Comparison of ENCODE assay signal across 1 cellular context in genomic region chr16:24255446-24256352, GRCh38.
TF ChIP-seq lines count a peak whose summit lies in the region.

TSS of gene CACNG3 (plus strand) at chr16:24256335. CDS start at chr16:24256755, 420 bp downstream.

TF ChIP-seq in K562, 482 proteins besides CTCF, POLR2A, EP300 and RAD21 (continued from another document):
- TF ChIP-seq, protein P1, sequence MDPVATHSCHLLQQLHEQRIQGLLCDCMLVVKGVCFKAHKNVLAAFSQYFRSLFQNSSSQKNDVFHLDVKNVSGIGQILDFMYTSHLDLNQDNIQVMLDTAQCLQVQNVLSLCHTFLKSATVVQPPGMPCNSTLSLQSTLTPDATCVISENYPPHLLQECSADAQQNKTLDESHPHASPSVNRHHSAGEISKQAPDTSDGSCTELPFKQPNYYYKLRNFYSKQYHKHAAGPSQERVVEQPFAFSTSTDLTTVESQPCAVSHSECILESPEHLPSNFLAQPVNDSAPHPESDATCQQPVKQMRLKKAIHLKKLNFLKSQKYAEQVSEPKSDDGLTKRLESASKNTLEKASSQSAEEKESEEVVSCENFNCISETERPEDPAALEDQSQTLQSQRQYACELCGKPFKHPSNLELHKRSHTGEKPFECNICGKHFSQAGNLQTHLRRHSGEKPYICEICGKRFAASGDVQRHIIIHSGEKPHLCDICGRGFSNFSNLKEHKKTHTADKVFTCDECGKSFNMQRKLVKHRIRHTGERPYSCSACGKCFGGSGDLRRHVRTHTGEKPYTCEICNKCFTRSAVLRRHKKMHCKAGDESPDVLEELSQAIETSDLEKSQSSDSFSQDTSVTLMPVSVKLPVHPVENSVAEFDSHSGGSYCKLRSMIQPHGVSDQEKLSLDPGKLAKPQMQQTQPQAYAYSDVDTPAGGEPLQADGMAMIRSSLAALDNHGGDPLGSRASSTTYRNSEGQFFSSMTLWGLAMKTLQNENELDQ (CRISPR knock-in tag; IDR thresholded peaks at IDR 0.05; ENCODE audit: borderline replicate concordance) = 0 out of 2 replicates have a peak, but pooled peaks have one; percentile 49
- no peak for TF ChIP-seq ZNF699 (CRISPR knock-in tag; IDR thresholded peaks at IDR 0.05; ENCODE audit: insufficient replicate concordance)
- TF ChIP-seq ZNF583 (CRISPR knock-in tag; IDR thresholded peaks at IDR 0.05) = peak; percentile 71; the same call in 1 of the 2 replicates
- peak; percentile 87 for TF ChIP-seq CXXC5 (CRISPR knock-in tag; IDR thresholded peaks at IDR 0.05)
- TF ChIP-seq ATF1 (CRISPR knock-in tag; IDR thresholded peaks at IDR 0.05) = no peak
- TF ChIP-seq ATF1 (tag; IDR thresholded peaks at IDR 0.05) = no peak
- TF ChIP-seq, protein P2, sequence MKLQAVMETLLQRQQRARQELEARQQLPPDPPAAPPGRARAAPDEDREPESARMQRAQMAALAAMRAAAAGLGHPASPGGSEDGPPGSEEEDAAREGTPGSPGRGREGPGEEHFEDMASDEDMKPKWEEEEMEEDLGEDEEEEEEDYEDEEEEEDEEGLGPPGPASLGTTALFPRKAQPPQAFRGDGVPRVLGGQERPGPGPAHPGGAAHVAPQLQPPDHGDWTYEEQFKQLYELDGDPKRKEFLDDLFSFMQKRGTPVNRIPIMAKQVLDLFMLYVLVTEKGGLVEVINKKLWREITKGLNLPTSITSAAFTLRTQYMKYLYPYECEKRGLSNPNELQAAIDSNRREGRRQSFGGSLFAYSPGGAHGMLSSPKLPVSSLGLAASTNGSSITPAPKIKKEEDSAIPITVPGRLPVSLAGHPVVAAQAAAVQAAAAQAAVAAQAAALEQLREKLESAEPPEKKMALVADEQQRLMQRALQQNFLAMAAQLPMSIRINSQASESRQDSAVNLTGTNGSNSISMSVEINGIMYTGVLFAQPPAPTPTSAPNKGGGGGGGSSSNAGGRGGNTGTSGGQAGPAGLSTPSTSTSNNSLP (IDR thresholded peaks at IDR 0.05; ENCODE audit: borderline replicate concordance, low read depth, low read length) = no peak
- TF ChIP-seq CHCHD3 (CRISPR knock-in tag; IDR thresholded peaks at IDR 0.05) = no peak
- no peak for TF ChIP-seq CLOCK (CRISPR knock-in tag; IDR thresholded peaks at IDR 0.05; ENCODE audit: borderline replicate concordance)
- TF ChIP-seq, protein P3, sequence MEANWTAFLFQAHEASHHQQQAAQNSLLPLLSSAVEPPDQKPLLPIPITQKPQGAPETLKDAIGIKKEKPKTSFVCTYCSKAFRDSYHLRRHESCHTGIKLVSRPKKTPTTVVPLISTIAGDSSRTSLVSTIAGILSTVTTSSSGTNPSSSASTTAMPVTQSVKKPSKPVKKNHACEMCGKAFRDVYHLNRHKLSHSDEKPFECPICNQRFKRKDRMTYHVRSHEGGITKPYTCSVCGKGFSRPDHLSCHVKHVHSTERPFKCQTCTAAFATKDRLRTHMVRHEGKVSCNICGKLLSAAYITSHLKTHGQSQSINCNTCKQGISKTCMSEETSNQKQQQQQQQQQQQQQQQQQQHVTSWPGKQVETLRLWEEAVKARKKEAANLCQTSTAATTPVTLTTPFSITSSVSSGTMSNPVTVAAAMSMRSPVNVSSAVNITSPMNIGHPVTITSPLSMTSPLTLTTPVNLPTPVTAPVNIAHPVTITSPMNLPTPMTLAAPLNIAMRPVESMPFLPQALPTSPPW (CRISPR knock-in tag; IDR thresholded peaks at IDR 0.05) = peak; percentile 63
- TF ChIP-seq HDGF (IDR thresholded peaks at IDR 0.05) = no peak
- peak; percentile 30; the same call in 1 of the 2 replicates for TF ChIP-seq EGR1 (conservative IDR thresholded peaks at IDR 0.05)
- TF ChIP-seq, protein P4, sequence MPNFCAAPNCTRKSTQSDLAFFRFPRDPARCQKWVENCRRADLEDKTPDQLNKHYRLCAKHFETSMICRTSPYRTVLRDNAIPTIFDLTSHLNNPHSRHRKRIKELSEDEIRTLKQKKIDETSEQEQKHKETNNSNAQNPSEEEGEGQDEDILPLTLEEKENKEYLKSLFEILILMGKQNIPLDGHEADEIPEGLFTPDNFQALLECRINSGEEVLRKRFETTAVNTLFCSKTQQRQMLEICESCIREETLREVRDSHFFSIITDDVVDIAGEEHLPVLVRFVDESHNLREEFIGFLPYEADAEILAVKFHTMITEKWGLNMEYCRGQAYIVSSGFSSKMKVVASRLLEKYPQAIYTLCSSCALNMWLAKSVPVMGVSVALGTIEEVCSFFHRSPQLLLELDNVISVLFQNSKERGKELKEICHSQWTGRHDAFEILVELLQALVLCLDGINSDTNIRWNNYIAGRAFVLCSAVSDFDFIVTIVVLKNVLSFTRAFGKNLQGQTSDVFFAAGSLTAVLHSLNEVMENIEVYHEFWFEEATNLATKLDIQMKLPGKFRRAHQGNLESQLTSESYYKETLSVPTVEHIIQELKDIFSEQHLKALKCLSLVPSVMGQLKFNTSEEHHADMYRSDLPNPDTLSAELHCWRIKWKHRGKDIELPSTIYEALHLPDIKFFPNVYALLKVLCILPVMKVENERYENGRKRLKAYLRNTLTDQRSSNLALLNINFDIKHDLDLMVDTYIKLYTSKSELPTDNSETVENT (CRISPR knock-in tag; IDR thresholded peaks at IDR 0.05) = no peak
- TF ChIP-seq TCF3 (CRISPR knock-in tag; IDR thresholded peaks at IDR 0.05) = 0 out of 2 replicates have a peak, but pooled peaks have one; percentile 29
- TF ChIP-seq, protein P5, sequence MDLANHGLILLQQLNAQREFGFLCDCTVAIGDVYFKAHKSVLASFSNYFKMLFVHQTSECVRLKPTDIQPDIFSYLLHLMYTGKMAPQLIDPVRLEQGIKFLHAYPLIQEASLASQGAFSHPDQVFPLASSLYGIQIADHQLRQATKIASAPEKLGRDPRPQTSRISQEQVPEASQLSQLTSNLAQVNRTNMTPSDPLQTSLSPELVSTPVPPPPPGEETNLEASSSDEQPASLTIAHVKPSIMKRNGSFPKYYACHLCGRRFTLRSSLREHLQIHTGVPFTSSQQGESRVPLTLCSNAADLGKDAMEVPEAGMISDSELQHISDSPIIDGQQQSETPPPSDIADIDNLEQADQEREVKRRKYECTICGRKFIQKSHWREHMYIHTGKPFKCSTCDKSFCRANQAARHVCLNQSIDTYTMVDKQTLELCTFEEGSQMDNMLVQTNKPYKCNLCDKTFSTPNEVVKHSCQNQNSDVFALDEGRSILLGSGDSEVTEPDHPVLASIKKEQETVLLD (IDR thresholded peaks at IDR 0.05) = no peak
- TF ChIP-seq PRMT5 (CRISPR knock-in tag; IDR thresholded peaks at IDR 0.05) = peak; percentile 96
- 0 out of 2 replicates have a peak, but pooled peaks have one; percentile 18 for TF ChIP-seq FOXJ2 (tag; IDR thresholded peaks at IDR 0.05)
- TF ChIP-seq NFE2 (IDR thresholded peaks at IDR 0.05; ENCODE audit: low read depth) = no peak
- TF ChIP-seq SRF (CRISPR knock-in tag; IDR thresholded peaks at IDR 0.05) = peak in 1 of 2 experiments; percentile 81; a peak in 2 of 4 replicates
- peak in 1 of 2 experiments; percentile 92; a peak in 2 of 4 replicates for TF ChIP-seq RCOR1 (IDR thresholded peaks at IDR 0.05; ENCODE audit: borderline replicate concordance in 1 of 2, low read depth in 2 of 2, low read length in 2 of 2)
- TF ChIP-seq ESRRB (CRISPR knock-in tag; IDR thresholded peaks at IDR 0.05; ENCODE audit: borderline replicate concordance) = no peak
- TF ChIP-seq FOSL1 (tag; conservative IDR thresholded peaks at IDR 0.05) = 0 out of 2 replicates have a peak, but pooled peaks have one; percentile 14
- TF ChIP-seq TEAD2 (tag; IDR thresholded peaks at IDR 0.05) = 0 out of 2 replicates have a peak, but pooled peaks have one; percentile 14
- TF ChIP-seq RFX7 (CRISPR knock-in tag; IDR thresholded peaks at IDR 0.05) = no peak
- TF ChIP-seq ZNF589 (CRISPR knock-in tag; IDR thresholded peaks at IDR 0.05; ENCODE audit: low read depth) = 0 out of 2 replicates have a peak, but pooled peaks have one; percentile 74
- TF ChIP-seq ZBTB17 (CRISPR knock-in tag; IDR thresholded peaks at IDR 0.05) = no peak
- no peak for TF ChIP-seq TCF7L2 (IDR thresholded peaks at IDR 0.05; ENCODE audit: low read depth, low read length)
- TF ChIP-seq ZNF395 (CRISPR knock-in tag; IDR thresholded peaks at IDR 0.05) = peak; percentile 83; the same call in 1 of the 2 replicates
- 0 out of 2 replicates have a peak, but pooled peaks have one; percentile 33 for TF ChIP-seq ZNF124 (CRISPR knock-in tag; IDR thresholded peaks at IDR 0.05)
- no peak for TF ChIP-seq XRCC5 (IDR thresholded peaks at IDR 0.05; ENCODE audit: low read depth, low read length)
- peak; percentile 76 for TF ChIP-seq SAP30 (IDR thresholded peaks at IDR 0.05; ENCODE audit: borderline replicate concordance, insufficient read depth, low read depth, low read length, poor library complexity, severe bottlenecking)
- 0 out of 2 replicates have a peak, but pooled peaks have one; percentile 34 for TF ChIP-seq JUND (IDR thresholded peaks at IDR 0.05; ENCODE audit: borderline replicate concordance, low read depth, low read length)
- no peak; the same call in 2 of the 3 replicates for TF ChIP-seq JUND (tag; IDR thresholded peaks at IDR 0.05; ENCODE audit: borderline replicate concordance, low read depth, low read length)
- TF ChIP-seq ZNF561 (CRISPR knock-in tag; conservative IDR thresholded peaks at IDR 0.05) = no peak
